Comparison of ENCODE assay signal across 10 cellular contexts in the genomic region with DNA sequence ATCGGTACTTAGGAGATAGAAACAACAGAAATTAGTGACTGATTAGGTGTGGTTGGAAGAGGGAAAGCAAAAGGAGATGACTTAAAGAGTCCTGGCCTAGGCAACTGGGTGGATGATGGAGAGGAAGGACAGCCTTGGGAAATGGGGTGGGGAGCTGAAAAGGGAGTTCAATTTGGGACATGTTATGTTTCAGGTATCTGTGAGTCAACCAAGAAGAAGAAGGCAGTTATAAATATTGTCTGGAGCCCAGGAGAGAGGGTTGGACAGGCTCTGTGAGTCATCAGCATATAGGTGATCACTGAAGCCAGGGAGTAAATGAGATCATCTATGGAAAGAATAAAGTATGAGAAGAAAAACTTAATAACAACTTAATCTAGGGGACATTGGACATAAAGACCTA.
"Had no signal": no experiment of that assay in that cellular context is flagged by ENCODE, and none has a peak within 500 bp of the region (broad histone marks: within the 10 kb centered on the region; RNA-seq: fewer than 3 reads in every experiment).

No MANE protein-coding gene starts in this region.

- H3K27me3 ChIP-seq: heart left ventricle, neural progenitor cell, ovary, upper lobe of left lung had no signal

- H3K36me3 ChIP-seq: heart left ventricle, neural progenitor cell, ovary, upper lobe of left lung had no signal

- DNase-seq: activated CD4-positive, alpha-beta T cell treated with anti-CD3 and anti-CD28 coated beads for 48 hours; activated CD8-positive, alpha-beta memory T cell treated with anti-CD3 and anti-CD28 coated beads for 24 hours; activated naive CD4-positive, alpha-beta T cell treated with Interleukin-2 at 50 U/mL for 16 hours; foreskin fibroblast; heart left ventricle; islet precursor cell; ovary; stimulated activated CD4-positive, alpha-beta T cell treated with anti-CD3 and anti-CD28 coated beads, Interleukin-4, amount 100 ng/mL, for 1 hour; upper lobe of left lung had no signal

- H3K4me3 ChIP-seq: heart left ventricle, neural progenitor cell, ovary, upper lobe of left lung had no signal
